ENCODE assay signal across 16 cellular contexts in the genomic region with DNA sequence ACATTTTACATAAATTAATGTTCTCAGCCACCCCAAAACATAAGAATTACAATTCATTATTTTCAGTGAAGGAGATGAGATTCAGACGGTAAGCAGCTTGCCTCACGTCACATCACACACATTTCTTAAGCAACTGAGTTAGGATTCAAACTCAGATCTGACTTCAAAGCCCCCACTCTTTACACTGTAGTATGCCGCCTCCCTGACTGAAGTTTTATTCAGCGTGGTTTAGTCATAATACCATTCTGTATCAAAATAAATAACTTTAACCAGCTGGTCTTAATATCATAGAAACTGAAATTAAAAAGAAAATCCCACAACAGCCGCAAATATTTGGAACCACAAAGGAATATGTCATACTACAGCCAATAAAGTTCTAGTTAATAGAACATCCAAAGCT.
A peak's percentile ranks its signal among the peaks of the same experiment; 100 is the strongest.
DNase-seq lines count a peak whose midpoint lies in the region; ATAC-seq and TF ChIP-seq lines count a peak whose summit lies in the region.
"Had no signal": no experiment of that assay in that cellular context is flagged by ENCODE, and none has a peak within 500 bp of the region (broad histone marks: within the 10 kb centered on the region; RNA-seq: fewer than 3 reads in every experiment).

No MANE protein-coding gene starts in this region.

- peak overlapping the region; percentile 9 for H3K27ac ChIP-seq in suprapubic skin
- H3K27ac ChIP-seq: BLaER1, RWPE1 had no signal

- H3K4me3 ChIP-seq in suprapubic skin = no peak overlapping the region
- H3K4me3 ChIP-seq: BLaER1 had no signal

- TF ChIP-seq CTCF in suprapubic skin (IDR thresholded peaks at IDR 0.05) = no peak

- ATAC-seq in HG03354 (IDR thresholded peaks at IDR 0.05; ENCODE audit: poor library complexity, severe bottlenecking, unreplicated experiment) (no peak), HG02840 (IDR thresholded peaks at IDR 0.05; ENCODE audit: low FRiP score, unreplicated experiment) (no peak), GM19328 (IDR thresholded peaks at IDR 0.05; ENCODE audit: unreplicated experiment) (no peak)

- H3K4me1 ChIP-seq in suprapubic skin = peaks cover 36% of the 10 kb centered on the region
- H3K4me1 ChIP-seq: BLaER1 had no signal

- H3K9me3 ChIP-seq in suprapubic skin = no peaks in the 10 kb centered on the region

- peak; percentile 13 for DNase-seq in AG20443 (ENCODE audit: low spot score)
- DNase-seq in M059J (ENCODE audit: low read depth) = peak; percentile 33
- DNase-seq in iris pigment epithelial cell (ENCODE audit: low read depth) = peak; percentile 17
- no peak for DNase-seq in suprapubic skin (ENCODE audit: low spot score in 2 of 2)
- DNase-seq in NCI-H2227 (lab: John Stamatoyannopoulos, UW; ENCODE audit: unreplicated experiment) = no peak
- DNase-seq: DMS 273 treated with DMSO at 0.1 percent for 48 hours; NCI-H1436 treated with DMSO at 0.1 percent for 48 hours; NCI-H2081 treated with DMSO at 0.1 percent for 48 hours; NCI-H2227 treated with DMSO at 0.1 percent for 48 hours; NCI-H526 treated with DMSO at 0.1 percent for 48 hours; NK-92 treated with Interleukin-12 subunit alpha and Interleukin-12 subunit beta, amount 100 ng/mL, for 24 hours had no signal

- TF ChIP-seq POLR2A in suprapubic skin (IDR thresholded peaks at IDR 0.05) = no peak

- no peaks in the 10 kb centered on the region for H3K36me3 ChIP-seq in suprapubic skin
- H3K36me3 ChIP-seq: BLaER1 had no signal

- no peaks in the 10 kb centered on the region for H3K27me3 ChIP-seq in suprapubic skin
- H3K27me3 ChIP-seq: BLaER1 had no signal

- 55% methylated on average over 5 of the region's 5 CpGs for WGBS in suprapubic skin

- no peak for TF ChIP-seq EP300 in suprapubic skin (IDR thresholded peaks at IDR 0.05)

Comparison
In these comparisons a context has a peak if more than half of its experiments do, and no peak if none do; other contexts are left out.
1. DNase-seq: peak in AG20443 (single experiment), M059J (single experiment) and iris pigment epithelial cell (single experiment); none in suprapubic skin (0 of 2) and NCI-H2227 (single experiment).